ENCODE assay signal across 10 cellular contexts in the genomic region with DNA sequence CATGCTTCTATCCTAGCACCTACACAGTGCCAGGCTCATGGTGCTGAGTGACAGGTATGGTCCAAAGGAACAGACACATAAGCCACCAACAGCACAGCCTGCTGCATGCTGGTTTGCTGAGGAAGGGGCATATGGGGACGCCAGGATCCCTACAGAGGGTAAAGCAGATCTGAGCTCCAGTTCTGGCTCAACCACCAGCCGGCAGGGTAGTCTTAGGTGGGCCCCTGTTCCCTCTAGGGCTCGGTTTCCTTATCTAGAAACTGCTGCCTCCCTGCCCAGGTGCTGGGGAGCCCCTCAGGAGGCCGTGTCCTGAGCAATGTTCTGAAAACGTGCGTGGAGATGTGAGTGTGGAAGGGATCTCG. TPM values are rescaled to one million over a fixed set of nuclear protein-coding genes. Genes with fewer than 3 reads are reported as not detected.
DNase-seq lines count a peak whose midpoint lies in the region; ATAC-seq, FAIRE-seq and TF ChIP-seq lines count a peak whose summit lies in the region.
"Had no signal": no experiment of that assay in that cellular context is flagged by ENCODE, and none has a peak within 500 bp of the region (broad histone marks: within the 10 kb centered on the region; RNA-seq: fewer than 3 reads in every experiment).

No MANE protein-coding gene starts in this region.

- no peak overlapping the region for H3K4me3 ChIP-seq in right cardiac atrium (ENCODE audit: low read length)
- peak overlapping the region; percentile 2 to 41 (median 28) for H3K4me3 ChIP-seq in gastrocnemius medialis
- H3K4me3 ChIP-seq in HAP-1 = no peak overlapping the region

- no peak for TF ChIP-seq POLR2A in GM12891 (IDR thresholded peaks at IDR 0.05; ENCODE audit: low read depth, low read length)
- no peak for TF ChIP-seq POLR2A in gastrocnemius medialis (IDR thresholded peaks at IDR 0.05)

- H3K27me3 Mint-ChIP-seq in WTC11 (ENCODE audit: low read depth) = peaks cover 6% of the 10 kb centered on the region; the same call in 1 of the 2 replicates

- intact Hi-C loops in right cardiac atrium (cut with DNase I) (no loop called here), gastrocnemius medialis (cut with DNase I; ENCODE audit: low total_unique reads) (no loop called here)

- H3K9me3 ChIP-seq in right cardiac atrium (ENCODE audit: control insufficient read depth, low read length) = no peaks in the 10 kb centered on the region
- H3K9me3 ChIP-seq in gastrocnemius medialis = no peaks in the 10 kb centered on the region
- no peaks in the 10 kb centered on the region for H3K9me3 ChIP-seq in HAP-1

- TF ChIP-seq CTCF in WTC11 (IDR thresholded peaks at IDR 0.05) = no peak
- TF ChIP-seq CTCF in gastrocnemius medialis (IDR thresholded peaks at IDR 0.05 in 4 of 5, conservative IDR thresholded peaks at IDR 0.05 in 1 of 5) = no peak

- ATAC-seq in WTC11 (no peak), right cardiac atrium (no peak), gastrocnemius medialis (no peak), GM18858 (IDR thresholded peaks at IDR 0.05; ENCODE audit: unreplicated experiment) (no peak), HG02970 (IDR thresholded peaks at IDR 0.05; ENCODE audit: low FRiP score, unreplicated experiment) (no peak)

- H3K4me1 ChIP-seq in right cardiac atrium (ENCODE audit: control insufficient read depth, insufficient read depth, low read length) (peaks cover 17% of the 10 kb centered on the region), gastrocnemius medialis (peaks cover 49 to 61% of the 10 kb centered on the region in 2 donors), HAP-1 (peaks cover 11% of the 10 kb centered on the region)

- H3K4me3 Mint-ChIP-seq in WTC11 = peak overlapping the region; percentile 45

- 34% methylated on average over 7 of the region's 7 CpGs for WGBS in right cardiac atrium

- H3K36me3 ChIP-seq in gastrocnemius medialis = peaks cover 0 to 19% of the 10 kb centered on the region in 2 donors
- H3K36me3 ChIP-seq in HAP-1 (replicated peaks) = no peaks in the 10 kb centered on the region; the same call in none of the 2 replicates

- in situ Hi-C loops in gastrocnemius medialis (cut with MboI; ENCODE audit: low sequenced_read_pairs in 4 of 4) = no loop called here
- in situ Hi-C loops in HAP-1 (cut with MboI; ENCODE audit: low sequenced_read_pairs) = no loop called here

- H3K27ac ChIP-seq in right cardiac atrium (ENCODE audit: low read length) (peak overlapping the region; percentile 46), gastrocnemius medialis (peak overlapping the region; percentile 72 to 84 (median 76))

- DNase-seq in GM12891 (ENCODE audit: insufficient read length, low spot score) (no peak), WTC11 (ENCODE audit: low spot score) (no peak), right cardiac atrium (no peak), gastrocnemius medialis (no peak), HAP-1 (ENCODE audit: low spot score in 2 of 2) (no peak), putamen (ENCODE audit: low spot score) (no peak)
- DNase-seq: activated CD4-positive, alpha-beta T cell treated with anti-CD3 and anti-CD28 coated beads, Interleukin-2, amount 50 U/mL, for 1 hour; cortex of kidney had no signal

- H3K27ac Mint-ChIP-seq in WTC11 = peak overlapping the region; percentile 93

- H3K4me1 Mint-ChIP-seq in WTC11 = peaks cover 67% of the 10 kb centered on the region

- FAIRE-seq in GM12891 (lab: Jason Lieb, UNC) = peak; percentile 47

- no peaks in the 10 kb centered on the region; the same call in 1 of the 2 replicates for H3K36me3 Mint-ChIP-seq in WTC11

- CTCF ChIA-PET in WTC11 (lab: Charles Lee) = interaction anchor here (0.6 to 6.4 kb wide), 18 partner anchors 12 to 743 kb away, joined by 3 to 50 read pairs (median 4); a partner anchor contains a TSS

- H3K9me3 Mint-ChIP-seq in WTC11 = no peaks in the 10 kb centered on the region

- POLR2A ChIA-PET in WTC11 (lab: Charles Lee) = interaction anchor here (0.9 to 3.0 kb wide), 5 partner anchors 12 to 133 kb away, joined by 3 to 21 read pairs (median 7); a partner anchor contains a TSS

- no peaks in the 10 kb centered on the region for H3K27me3 ChIP-seq in right cardiac atrium (ENCODE audit: control insufficient read depth, insufficient read depth)
- no peaks in the 10 kb centered on the region for H3K27me3 ChIP-seq in gastrocnemius medialis
- H3K27me3 ChIP-seq in HAP-1 (ENCODE audit: low read depth) = no peaks in the 10 kb centered on the region

TF ChIP-seq in GM12891, 5 proteins besides CTCF, POLR2A, EP300 and RAD21:
- TF ChIP-seq TAF1 (IDR thresholded peaks at IDR 0.05; ENCODE audit: low read depth, low read length) (no peak), POU2F2 (IDR thresholded peaks at IDR 0.05; ENCODE audit: low read depth, low read length) (no peak), PAX5 (IDR thresholded peaks at IDR 0.05; ENCODE audit: insufficient read depth, low read length, severe bottlenecking) (no peak), POLR2AphosphoS5 (IDR thresholded peaks at IDR 0.05; ENCODE audit: low read depth, low read length) (no peak)
TF ChIP-seq in GM12891: peak in this region for 0.

TF ChIP-seq in WTC11, 78 proteins besides CTCF, POLR2A, EP300 and RAD21:
- TF ChIP-seq OVOL2 (CRISPR knock-in tag; IDR thresholded peaks at IDR 0.05; ENCODE audit: borderline replicate concordance) (no peak), TCF7 (CRISPR knock-in tag; IDR thresholded peaks at IDR 0.05; ENCODE audit: low read depth) (no peak), TEAD4 (CRISPR knock-in tag; IDR thresholded peaks at IDR 0.05) (no peak)
- TF ChIP-seq, protein P1, sequence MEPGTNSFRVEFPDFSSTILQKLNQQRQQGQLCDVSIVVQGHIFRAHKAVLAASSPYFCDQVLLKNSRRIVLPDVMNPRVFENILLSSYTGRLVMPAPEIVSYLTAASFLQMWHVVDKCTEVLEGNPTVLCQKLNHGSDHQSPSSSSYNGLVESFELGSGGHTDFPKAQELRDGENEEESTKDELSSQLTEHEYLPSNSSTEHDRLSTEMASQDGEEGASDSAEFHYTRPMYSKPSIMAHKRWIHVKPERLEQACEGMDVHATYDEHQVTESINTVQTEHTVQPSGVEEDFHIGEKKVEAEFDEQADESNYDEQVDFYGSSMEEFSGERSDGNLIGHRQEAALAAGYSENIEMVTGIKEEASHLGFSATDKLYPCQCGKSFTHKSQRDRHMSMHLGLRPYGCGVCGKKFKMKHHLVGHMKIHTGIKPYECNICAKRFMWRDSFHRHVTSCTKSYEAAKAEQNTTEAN (CRISPR knock-in tag; IDR thresholded peaks at IDR 0.05) = no peak

RNA-seq across cellular contexts. Expression of a gene that starts 24.2 kb away (rescaled TPM):
- polyA plus RNA-seq in GM12891 (2012; ENCODE audit: low read depth, missing spikeins) = 68.2 TPM
- 57.9 to 65.3 TPM (median 58.1 TPM) in 3 replicates for total RNA-seq in WTC11 (2021)
- total RNA-seq in right cardiac atrium = 10 to 100 TPM; 50.9 to 68.3 (median 61.1) TPM
- polyA plus RNA-seq in right cardiac atrium = 54.7 TPM
- 10 to 100 TPM; 24.3 to 47.2 (median 35.5) TPM for total RNA-seq in gastrocnemius medialis

Comparison
In these comparisons a context has a peak if more than half of its experiments do, and no peak if none do; other contexts are left out.
1. H3K4me3 ChIP-seq: peak in gastrocnemius medialis (4 of 4); none in right cardiac atrium (single experiment) and HAP-1 (single experiment).